Comparison of ENCODE assay signal across 1 cellular context in the genomic region with DNA sequence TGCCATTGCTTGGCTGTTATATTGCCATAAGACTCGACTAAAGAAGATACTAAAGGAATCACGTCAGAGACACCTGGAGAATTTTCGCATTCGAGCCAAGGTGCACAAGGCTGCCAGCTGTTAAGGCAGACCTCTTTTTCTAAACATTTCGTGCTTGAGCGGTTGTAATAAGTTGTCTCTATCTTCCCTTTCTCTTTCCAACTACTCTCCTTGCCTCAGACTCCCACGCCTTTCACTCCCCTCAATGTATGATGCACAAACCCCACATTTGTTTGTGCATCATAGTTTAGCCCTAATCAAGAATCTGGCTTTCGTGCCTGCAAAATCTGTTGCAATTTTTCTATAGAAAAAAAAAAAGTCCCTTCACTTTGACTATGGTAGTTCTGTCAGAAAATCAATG.
TF ChIP-seq lines count a peak whose summit lies in the region.

No MANE protein-coding gene starts in this region.

TF ChIP-seq in GM23338, 12 proteins besides CTCF, POLR2A, EP300 and RAD21 (continued from another document):
- TF ChIP-seq, protein P1, sequence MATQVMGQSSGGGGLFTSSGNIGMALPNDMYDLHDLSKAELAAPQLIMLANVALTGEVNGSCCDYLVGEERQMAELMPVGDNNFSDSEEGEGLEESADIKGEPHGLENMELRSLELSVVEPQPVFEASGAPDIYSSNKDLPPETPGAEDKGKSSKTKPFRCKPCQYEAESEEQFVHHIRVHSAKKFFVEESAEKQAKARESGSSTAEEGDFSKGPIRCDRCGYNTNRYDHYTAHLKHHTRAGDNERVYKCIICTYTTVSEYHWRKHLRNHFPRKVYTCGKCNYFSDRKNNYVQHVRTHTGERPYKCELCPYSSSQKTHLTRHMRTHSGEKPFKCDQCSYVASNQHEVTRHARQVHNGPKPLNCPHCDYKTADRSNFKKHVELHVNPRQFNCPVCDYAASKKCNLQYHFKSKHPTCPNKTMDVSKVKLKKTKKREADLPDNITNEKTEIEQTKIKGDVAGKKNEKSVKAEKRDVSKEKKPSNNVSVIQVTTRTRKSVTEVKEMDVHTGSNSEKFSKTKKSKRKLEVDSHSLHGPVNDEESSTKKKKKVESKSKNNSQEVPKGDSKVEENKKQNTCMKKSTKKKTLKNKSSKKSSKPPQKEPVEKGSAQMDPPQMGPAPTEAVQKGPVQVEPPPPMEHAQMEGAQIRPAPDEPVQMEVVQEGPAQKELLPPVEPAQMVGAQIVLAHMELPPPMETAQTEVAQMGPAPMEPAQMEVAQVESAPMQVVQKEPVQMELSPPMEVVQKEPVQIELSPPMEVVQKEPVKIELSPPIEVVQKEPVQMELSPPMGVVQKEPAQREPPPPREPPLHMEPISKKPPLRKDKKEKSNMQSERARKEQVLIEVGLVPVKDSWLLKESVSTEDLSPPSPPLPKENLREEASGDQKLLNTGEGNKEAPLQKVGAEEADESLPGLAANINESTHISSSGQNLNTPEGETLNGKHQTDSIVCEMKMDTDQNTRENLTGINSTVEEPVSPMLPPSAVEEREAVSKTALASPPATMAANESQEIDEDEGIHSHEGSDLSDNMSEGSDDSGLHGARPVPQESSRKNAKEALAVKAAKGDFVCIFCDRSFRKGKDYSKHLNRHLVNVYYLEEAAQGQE (IDR thresholded peaks at IDR 0.05; ENCODE audit: unreplicated experiment): no peak
- TF ChIP-seq ZNF331 (CRISPR knock-in tag; IDR thresholded peaks at IDR 0.05; ENCODE audit: low read depth) (no peak), CREB1 (CRISPR knock-in tag; IDR thresholded peaks at IDR 0.05; ENCODE audit: low read depth) (no peak)
TF ChIP-seq in GM23338: peak in this region for 0.
